8 cellular contexts compared by ENCODE assay signal in the genomic region with DNA sequence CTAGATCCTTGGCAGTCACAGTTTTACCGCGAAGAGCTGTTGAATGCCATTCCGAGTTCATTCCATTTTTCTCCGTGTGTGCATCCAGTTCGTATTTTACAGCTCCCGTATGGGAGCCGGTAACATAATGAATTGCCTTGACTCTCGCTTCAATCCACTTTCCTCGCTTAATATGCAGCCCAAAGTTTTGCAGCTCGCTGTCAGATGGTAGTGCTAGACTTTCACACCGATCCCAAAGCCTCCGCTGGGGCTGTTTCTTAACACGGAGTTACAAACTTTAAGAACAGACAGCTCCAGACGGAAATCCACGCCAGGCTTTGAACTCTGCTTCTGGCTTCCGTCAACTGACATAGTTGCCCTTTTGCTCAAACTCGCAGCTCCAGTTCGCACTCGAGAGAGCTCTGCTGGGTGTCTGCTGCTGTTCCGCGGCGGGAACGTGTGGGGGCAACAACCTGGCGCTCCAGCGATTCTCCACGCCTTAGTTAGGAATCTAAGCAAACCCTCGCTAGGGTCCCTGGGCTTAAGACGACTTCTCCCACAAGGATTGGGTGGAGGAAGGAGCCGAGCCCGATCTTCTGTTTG. TPM values are rescaled to one million over a fixed set of nuclear protein-coding genes. Genes with fewer than 3 reads are reported as not detected.
DNase-seq lines count a peak whose midpoint lies in the region; ATAC-seq, FAIRE-seq and TF ChIP-seq lines count a peak whose summit lies in the region.

No MANE protein-coding gene starts in this region.

- peak; percentile 45 for ATAC-seq in CD8-positive, alpha-beta T cell
- ATAC-seq in GM21786 (IDR thresholded peaks at IDR 0.05; ENCODE audit: unreplicated experiment) = peak; percentile 31

- H3K36me3 Mint-ChIP-seq in CD8-positive, alpha-beta T cell = peaks cover 7% of the 10 kb centered on the region

- no peaks in the 10 kb centered on the region for H3K27me3 Mint-ChIP-seq in CD8-positive, alpha-beta T cell (ENCODE audit: low read depth)

- no peak for TF ChIP-seq CTCF in CD8-positive, alpha-beta T cell (IDR thresholded peaks at IDR 0.05)

- peak overlapping the region; percentile 84 for H3K4me3 ChIP-seq in CD8-positive, alpha-beta T cell (ENCODE audit: low read depth, low read length)

- H3K9me3 Mint-ChIP-seq in CD8-positive, alpha-beta T cell = no peaks in the 10 kb centered on the region

- H3K27ac ChIP-seq in CD8-positive, alpha-beta T cell (ENCODE audit: low read depth, low read length) = peak overlapping the region; percentile 70

- no peaks in the 10 kb centered on the region for H3K27me3 ChIP-seq in CD8-positive, alpha-beta T cell (ENCODE audit: insufficient read depth, low read length)

- H3K4me3 Mint-ChIP-seq in CD8-positive, alpha-beta T cell = peak overlapping the region; percentile 93

- CTCF ChIA-PET in CD8-positive, alpha-beta T cell (lab: Charles Lee) = interaction anchor here (0.8 to 7.9 kb wide), 19 partner anchors 11 to 222 kb away, joined by 3 to 126 read pairs (median 4); a partner anchor contains a TSS

- H3K4me1 Mint-ChIP-seq in CD8-positive, alpha-beta T cell (ENCODE audit: low read depth) = peaks cover 35% of the 10 kb centered on the region

- no peak for FAIRE-seq in urothelium cell line (lab: Jason Lieb, UNC)

- no peaks in the 10 kb centered on the region for H3K36me3 ChIP-seq in CD8-positive, alpha-beta T cell (ENCODE audit: insufficient read depth, low read length)

- peaks cover 29% of the 10 kb centered on the region for H3K4me1 ChIP-seq in CD8-positive, alpha-beta T cell (ENCODE audit: insufficient read depth, low read length)

- POLR2A ChIA-PET in CD8-positive, alpha-beta T cell (lab: Charles Lee) = interaction anchor here (0.5 to 13.1 kb wide), 19 partner anchors 10 to 393 kb away, joined by 3 to 224 read pairs (median 5); a partner anchor contains a TSS

- DNase-seq in CD8-positive, alpha-beta T cell = peak; percentile 57 to 91 (median 75)
- DNase-seq in NCI-H1930 (lab: John Stamatoyannopoulos, UW) (peak; percentile 74 to 87), T1000 (lab: John Stamatoyannopoulos, UW) (peak; percentile 64), astrocyte of the hippocampus (ENCODE audit: low read depth, low spot score) (peak; percentile 94), hepatic stellate cell (ENCODE audit: low spot score) (peak; percentile 87), putamen (ENCODE audit: low spot score) (peak; percentile 90), urothelium cell line (ENCODE audit: low spot score) (peak; percentile 80)

- H3K27ac Mint-ChIP-seq in CD8-positive, alpha-beta T cell = peak overlapping the region; percentile 94

- intact Hi-C loops in CD8-positive, alpha-beta T cell (cut with DNase I, micrococcal nuclease) = loop anchor here (1.0 to 10.0 kb wide), 8 partner anchors 15 to 650 kb away; a partner anchor contains a TSS

- no peaks in the 10 kb centered on the region for H3K9me3 ChIP-seq in CD8-positive, alpha-beta T cell (ENCODE audit: low read length)

RNA-seq across cellular contexts. Expression of a gene that starts 3.5 kb away (rescaled TPM):
- 100 to 1,000 TPM; 104 to 105 TPM for total RNA-seq in CD8-positive, alpha-beta T cell

Comparison
In these comparisons a context has a peak if more than half of its experiments do, and no peak if none do; other contexts are left out.
1. Peak in every context shown above with its lines: DNase-seq, ATAC-seq, H3K4me3 ChIP-seq and H3K27ac ChIP-seq.